8 cellular contexts compared by ENCODE assay signal in genomic region chr5:142014911-142015584, GRCh38. TPM values are rescaled to one million over a fixed set of nuclear protein-coding genes. Genes with fewer than 3 reads are reported as not detected.
DNase-seq lines count a peak whose midpoint lies in the region; ATAC-seq and TF ChIP-seq lines count a peak whose summit lies in the region.

No MANE protein-coding gene starts in this region.

- H3K9me3 Mint-ChIP-seq in brain: peaks cover 0 to 3% (median under 1%) of the 10 kb centered on the region in 5 experiments

- H3K27ac Mint-ChIP-seq in brain: peak overlapping the region in 3 of 5 experiments; percentile 4 to 85 (median 23)

- H3K27me3 Mint-ChIP-seq in brain: peaks cover 13% of the 10 kb centered on the region

- DNase-seq in AG10803 (ENCODE audit: low read depth): peak; percentile 48
- peak; percentile 14 for DNase-seq in LNCaP clone FGC (ENCODE audit: low read depth)
- DNase-seq in T-helper 9 cell: peak; percentile 21
- peak; percentile 93 for DNase-seq in kidney tubule cell (ENCODE audit: low spot score)
- DNase-seq in stimulated activated CD4-positive, alpha-beta T cell treated with anti-CD3 and anti-CD28 coated beads, TNF-alpha, amount 100 ng/mL, for 4 hours (ENCODE audit: low read depth in 3 of 3): peak; percentile 20 to 44 (median 39)

- peak overlapping the region in 4 of 5 experiments; percentile 24 to 83 (median 56) for H3K4me3 Mint-ChIP-seq in brain

- H3K36me3 Mint-ChIP-seq in brain: peaks cover 2% of the 10 kb centered on the region

- H3K4me1 Mint-ChIP-seq in brain: peaks cover 42% of the 10 kb centered on the region

- H3K4me3 ChIP-seq in AG10803 (ENCODE audit: low read length): no peak overlapping the region
- no peak overlapping the region for H3K4me3 ChIP-seq in LNCaP clone FGC (ENCODE audit: low read depth, low read length)

- ATAC-seq in GM18520 (IDR thresholded peaks at IDR 0.05; ENCODE audit: unreplicated experiment): peak; percentile 22
- no peak for ATAC-seq in GM18858 (IDR thresholded peaks at IDR 0.05; ENCODE audit: unreplicated experiment)

- TF ChIP-seq CTCF in AG10803 (conservative IDR thresholded peaks at IDR 0.05; ENCODE audit: low read length): peak; percentile 56
- TF ChIP-seq CTCF in LNCaP clone FGC (IDR thresholded peaks at IDR 0.05; ENCODE audit: control insufficient read depth, extremely low read depth, insufficient read depth): peak; percentile 51
- peak; percentile 69 to 73 for TF ChIP-seq CTCF in brain (conservative IDR thresholded peaks at IDR 0.05)

RNA-seq across cellular contexts. Expression of gene GNPDA1, which starts 2.2 kb away (rescaled TPM):
- polyA plus RNA-seq in brain (ENCODE audit: insufficient read depth, low read depth, low replicate concordance): 66.1 TPM

RNA-seq across cellular contexts. Expression of gene RNF14, which starts 46.1 kb away (rescaled TPM):
- polyA plus RNA-seq in brain (ENCODE audit: insufficient read depth, low read depth, low replicate concordance): 39.1 TPM

RNA-seq across cellular contexts. Expression of gene PCDH12, which starts 57.0 kb away (rescaled TPM):
- 3.0 TPM for polyA plus RNA-seq in brain (ENCODE audit: insufficient read depth, low read depth, low replicate concordance)

Comparison
In these comparisons a context has a peak if more than half of its experiments do, and no peak if none do; other contexts are left out.
1. DNase-seq: peak in every context shown above with its lines; median percentile 93 in kidney tubule cell; 48 in AG10803; 39 in stimulated activated CD4-positive, alpha-beta T cell treated with anti-CD3 and anti-CD28 coated beads, TNF-alpha, amount 100 ng/mL, for 4 hours; 21 in T-helper 9 cell; 14 in LNCaP clone FGC.